In the genomic region with DNA sequence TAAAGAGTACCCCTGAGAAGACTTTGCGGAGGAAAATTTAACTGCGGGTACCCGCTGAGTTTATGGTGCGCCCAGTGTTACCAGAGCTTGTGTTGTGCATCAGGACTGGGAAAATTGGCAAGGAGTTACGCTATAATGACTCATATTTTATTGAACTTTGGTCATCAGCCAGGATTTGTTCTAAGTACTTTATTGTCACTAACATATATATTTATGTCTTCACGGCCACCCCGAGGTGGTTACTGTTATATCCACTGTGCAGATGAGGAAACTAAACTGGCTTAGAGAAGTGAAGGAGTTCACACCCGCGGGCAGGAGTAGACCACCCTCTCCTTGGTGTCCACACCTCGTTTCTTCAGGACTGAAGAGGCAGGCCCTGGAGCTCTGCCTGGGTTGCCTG, we compare ENCODE assay signal across 1 cellular context.
TF ChIP-seq lines count a peak whose summit lies in the region.

No MANE protein-coding gene starts in this region.

TF ChIP-seq in K562, 482 proteins besides CTCF, POLR2A, EP300 and RAD21 (continued from another document):
- no peak for TF ChIP-seq TOE1 (IDR thresholded peaks at IDR 0.05; ENCODE audit: borderline replicate concordance)
- TF ChIP-seq TOE1 (CRISPR knock-in tag; IDR thresholded peaks at IDR 0.05; ENCODE audit: borderline replicate concordance, low read depth): no peak
- TF ChIP-seq SIX5 (IDR thresholded peaks at IDR 0.05; ENCODE audit: borderline replicate concordance in 1 of 2, insufficient read depth in 1 of 2, low read depth in 1 of 2, low read length in 2 of 2): no peak
- TF ChIP-seq, protein P1, sequence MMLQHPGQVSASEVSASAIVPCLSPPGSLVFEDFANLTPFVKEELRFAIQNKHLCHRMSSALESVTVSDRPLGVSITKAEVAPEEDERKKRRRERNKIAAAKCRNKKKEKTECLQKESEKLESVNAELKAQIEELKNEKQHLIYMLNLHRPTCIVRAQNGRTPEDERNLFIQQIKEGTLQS (IDR thresholded peaks at IDR 0.05): peak; percentile 74
- TF ChIP-seq, protein P1 (CRISPR knock-in tag; conservative IDR thresholded peaks at IDR 0.05): no peak
- no peak for TF ChIP-seq JUND (IDR thresholded peaks at IDR 0.05; ENCODE audit: borderline replicate concordance, low read depth, low read length)
- 0 out of 3 replicates have a peak, but pooled peaks have one; percentile 7 for TF ChIP-seq JUND (tag; IDR thresholded peaks at IDR 0.05; ENCODE audit: borderline replicate concordance, low read depth, low read length)
- TF ChIP-seq NFATC3 (IDR thresholded peaks at IDR 0.05): no peak
- no peak for TF ChIP-seq MTA2 (IDR thresholded peaks at IDR 0.05; ENCODE audit: low read depth)
- TF ChIP-seq, protein P2, sequence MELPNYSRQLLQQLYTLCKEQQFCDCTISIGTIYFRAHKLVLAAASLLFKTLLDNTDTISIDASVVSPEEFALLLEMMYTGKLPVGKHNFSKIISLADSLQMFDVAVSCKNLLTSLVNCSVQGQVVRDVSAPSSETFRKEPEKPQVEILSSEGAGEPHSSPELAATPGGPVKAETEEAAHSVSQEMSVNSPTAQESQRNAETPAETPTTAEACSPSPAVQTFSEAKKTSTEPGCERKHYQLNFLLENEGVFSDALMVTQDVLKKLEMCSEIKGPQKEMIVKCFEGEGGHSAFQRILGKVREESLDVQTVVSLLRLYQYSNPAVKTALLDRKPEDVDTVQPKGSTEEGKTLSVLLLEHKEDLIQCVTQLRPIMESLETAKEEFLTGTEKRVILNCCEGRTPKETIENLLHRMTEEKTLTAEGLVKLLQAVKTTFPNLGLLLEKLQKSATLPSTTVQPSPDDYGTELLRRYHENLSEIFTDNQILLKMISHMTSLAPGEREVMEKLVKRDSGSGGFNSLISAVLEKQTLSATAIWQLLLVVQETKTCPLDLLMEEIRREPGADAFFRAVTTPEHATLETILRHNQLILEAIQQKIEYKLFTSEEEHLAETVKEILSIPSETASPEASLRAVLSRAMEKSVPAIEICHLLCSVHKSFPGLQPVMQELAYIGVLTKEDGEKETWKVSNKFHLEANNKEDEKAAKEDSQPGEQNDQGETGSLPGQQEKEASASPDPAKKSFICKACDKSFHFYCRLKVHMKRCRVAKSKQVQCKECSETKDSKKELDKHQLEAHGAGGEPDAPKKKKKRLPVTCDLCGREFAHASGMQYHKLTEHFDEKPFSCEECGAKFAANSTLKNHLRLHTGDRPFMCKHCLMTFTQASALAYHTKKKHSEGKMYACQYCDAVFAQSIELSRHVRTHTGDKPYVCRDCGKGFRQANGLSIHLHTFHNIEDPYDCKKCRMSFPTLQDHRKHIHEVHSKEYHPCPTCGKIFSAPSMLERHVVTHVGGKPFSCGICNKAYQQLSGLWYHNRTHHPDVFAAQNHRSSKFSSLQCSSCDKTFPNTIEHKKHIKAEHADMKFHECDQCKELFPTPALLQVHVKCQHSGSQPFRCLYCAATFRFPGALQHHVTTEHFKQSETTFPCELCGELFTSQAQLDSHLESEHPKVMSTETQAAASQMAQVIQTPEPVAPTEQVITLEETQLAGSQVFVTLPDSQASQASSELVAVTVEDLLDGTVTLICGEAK (IDR thresholded peaks at IDR 0.05): peak; percentile 87
- TF ChIP-seq, protein P2 (CRISPR knock-in tag; IDR thresholded peaks at IDR 0.05): no peak; the same call in 1 of the 2 replicates
- 0 out of 2 replicates have a peak, but pooled peaks have one; percentile 18 for TF ChIP-seq NFE2 (IDR thresholded peaks at IDR 0.05; ENCODE audit: low read depth)
- TF ChIP-seq JUN (IDR thresholded peaks at IDR 0.05; ENCODE audit: borderline replicate concordance, low read depth, low read length): peak; percentile 18; the same call in 1 of the 2 replicates
- no peak for TF ChIP-seq JUN (CRISPR knock-in tag; IDR thresholded peaks at IDR 0.05; ENCODE audit: borderline replicate concordance)
- 0 out of 2 replicates have a peak, but pooled peaks have one; percentile 19 for TF ChIP-seq KAT7 (CRISPR knock-in tag; IDR thresholded peaks at IDR 0.05; ENCODE audit: borderline replicate concordance)
- no peak for TF ChIP-seq ZNF121 (CRISPR knock-in tag; conservative IDR thresholded peaks at IDR 0.05)
- TF ChIP-seq FOSL1 (tag; conservative IDR thresholded peaks at IDR 0.05): peak; percentile 81
